In the genomic region with DNA sequence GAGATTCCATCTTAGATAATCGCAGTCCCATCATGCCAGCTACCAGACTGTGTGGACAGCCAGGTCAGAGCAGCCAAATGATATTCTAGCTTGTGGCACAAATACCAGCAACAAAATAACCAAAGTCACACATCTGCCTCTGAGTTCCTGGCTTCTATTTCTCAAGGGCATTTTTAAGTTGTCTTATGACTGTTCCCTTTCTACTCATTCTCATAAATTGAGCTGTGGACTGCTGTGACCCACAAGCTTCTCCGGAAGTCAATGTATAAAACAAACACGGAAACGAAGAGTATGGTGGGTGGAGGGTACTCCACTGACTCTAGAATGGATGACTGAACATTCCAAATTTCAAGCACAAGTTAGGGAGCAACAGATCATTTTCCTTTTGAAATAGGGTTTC, we compare ENCODE assay signal across 12 cellular contexts. TPM values are rescaled to one million over a fixed set of nuclear protein-coding genes. Genes with fewer than 3 reads are reported as not detected.
DNase-seq lines count a peak whose midpoint lies in the region; ATAC-seq and TF ChIP-seq lines count a peak whose summit lies in the region.
"Had no signal": no experiment of that assay in that cellular context is flagged by ENCODE, and none has a peak within 500 bp of the region (broad histone marks: within the 10 kb centered on the region; RNA-seq: fewer than 3 reads in every experiment).

No MANE protein-coding gene starts in this region.

- H3K27ac ChIP-seq in osteoblast (ENCODE audit: low read depth, low read length), result peak overlapping the region; percentile 75
- H3K27ac ChIP-seq in breast epithelium, result no peak overlapping the region
- no peak overlapping the region for H3K27ac ChIP-seq in CD8-positive, alpha-beta memory T cell (ENCODE audit: low read depth, low read length)
- H3K27ac ChIP-seq: body of pancreas had no signal

- no peak overlapping the region for H3K4me3 Mint-ChIP-seq in activated naive CD4-positive, alpha-beta T cell treated with anti-CD3 and anti-CD28 coated beads, Interleukin-2, amount 10 ng/mL, durations not matched to agents 7 days and 5 days
- no peak overlapping the region for H3K4me3 Mint-ChIP-seq in CD8-positive, alpha-beta memory T cell
- H3K4me3 Mint-ChIP-seq: nephron progenitor cell had no signal

- H3K36me3 ChIP-seq in osteoblast (ENCODE audit: insufficient read depth, low read length) (no peaks in the 10 kb centered on the region), breast epithelium (no peaks in the 10 kb centered on the region)
- no peaks in the 10 kb centered on the region for H3K36me3 ChIP-seq in CD8-positive, alpha-beta memory T cell (ENCODE audit: insufficient read depth, low read length)

- H3K4me1 ChIP-seq in osteoblast (ENCODE audit: insufficient read depth, low read length) (peaks cover 50% of the 10 kb centered on the region), breast epithelium (no peaks in the 10 kb centered on the region)
- H3K4me1 ChIP-seq in CD8-positive, alpha-beta memory T cell (ENCODE audit: insufficient read depth, low read length), result peaks cover 26% of the 10 kb centered on the region
- H3K4me1 ChIP-seq: body of pancreas had no signal

- TF ChIP-seq CTCF in osteoblast (IDR thresholded peaks at IDR 0.05; ENCODE audit: extremely low read depth, low read depth, low read length) (no peak), breast epithelium (IDR thresholded peaks at IDR 0.05) (no peak)

- TF ChIP-seq POLR2A in breast epithelium (IDR thresholded peaks at IDR 0.05), result no peak

- DNase-seq in osteoblast (ENCODE audit: insufficient read length, low spot score, missing footprints) (no peak), amygdala (lab: John Stamatoyannopoulos, UW) (no peak), breast epithelium (ENCODE audit: low spot score in 2 of 2) (no peak)
- no peak for DNase-seq in activated naive CD4-positive, alpha-beta T cell treated with anti-CD3 and anti-CD28 coated beads, Interleukin-2, amount 10 ng/mL, durations not matched to agents 7 days and 5 days
- no peak for DNase-seq in CD8-positive, alpha-beta memory T cell
- DNase-seq: body of pancreas, Calu3, NCI-H146, nephron progenitor cell had no signal

- ATAC-seq in GM18873 (IDR thresholded peaks at IDR 0.05; ENCODE audit: low FRiP score, unreplicated experiment) (peak; percentile 88), GM21825 (IDR thresholded peaks at IDR 0.05; ENCODE audit: unreplicated experiment) (peak; percentile 71), HG03460 (IDR thresholded peaks at IDR 0.05; ENCODE audit: unreplicated experiment) (peak; percentile 56)
- ATAC-seq: body of pancreas had no signal

- H3K9me3 ChIP-seq in osteoblast (ENCODE audit: low read depth, low read length) (no peaks in the 10 kb centered on the region), breast epithelium (no peaks in the 10 kb centered on the region)
- no peaks in the 10 kb centered on the region for H3K9me3 ChIP-seq in CD8-positive, alpha-beta memory T cell (ENCODE audit: low read length)
- H3K9me3 ChIP-seq: body of pancreas had no signal

- peaks cover 5% of the 10 kb centered on the region for H3K27me3 Mint-ChIP-seq in activated naive CD4-positive, alpha-beta T cell treated with anti-CD3 and anti-CD28 coated beads, Interleukin-2, amount 10 ng/mL, durations not matched to agents 7 days and 5 days
- H3K27me3 Mint-ChIP-seq in CD8-positive, alpha-beta memory T cell, result peaks cover 0 to 4% of the 10 kb centered on the region in 2 donors

- no peak overlapping the region for H3K27ac Mint-ChIP-seq in activated naive CD4-positive, alpha-beta T cell treated with anti-CD3 and anti-CD28 coated beads, Interleukin-2, amount 10 ng/mL, durations not matched to agents 7 days and 5 days
- H3K27ac Mint-ChIP-seq in CD8-positive, alpha-beta memory T cell, result no peak overlapping the region

- no peaks in the 10 kb centered on the region for H3K79me2 ChIP-seq in osteoblast (ENCODE audit: insufficient read depth, low read length)

- no peaks in the 10 kb centered on the region for H4K20me1 ChIP-seq in osteoblast (ENCODE audit: insufficient read depth, low read length)

- intact Hi-C loops in breast epithelium (cut with DNase I; ENCODE audit: low total_unique reads), result no loop called here

- POLR2A ChIA-PET in CD8-positive, alpha-beta memory T cell (lab: Charles Lee), result no interaction called here

- peaks cover 3% of the 10 kb centered on the region for H3K9me3 Mint-ChIP-seq in activated naive CD4-positive, alpha-beta T cell treated with anti-CD3 and anti-CD28 coated beads, Interleukin-2, amount 10 ng/mL, durations not matched to agents 7 days and 5 days
- no peaks in the 10 kb centered on the region for H3K9me3 Mint-ChIP-seq in CD8-positive, alpha-beta memory T cell
- H3K9me3 Mint-ChIP-seq: nephron progenitor cell had no signal

- no peak overlapping the region for H3K4me3 ChIP-seq in osteoblast (ENCODE audit: insufficient read depth, low read length)
- H3K4me3 ChIP-seq in breast epithelium, result no peak overlapping the region
- H3K4me3 ChIP-seq in CD8-positive, alpha-beta memory T cell (ENCODE audit: low read length), result no peak overlapping the region
- H3K4me3 ChIP-seq: body of pancreas had no signal

- H2AFZ ChIP-seq in osteoblast (ENCODE audit: low read length), result no peak overlapping the region

- H3K27me3 ChIP-seq in osteoblast (ENCODE audit: insufficient read depth, low read length) (no peaks in the 10 kb centered on the region), breast epithelium (no peaks in the 10 kb centered on the region)
- H3K27me3 ChIP-seq in CD8-positive, alpha-beta memory T cell (ENCODE audit: insufficient read depth, low read length, poor library complexity, severe bottlenecking), result no peaks in the 10 kb centered on the region
- H3K27me3 ChIP-seq: body of pancreas had no signal

- CTCF ChIA-PET in activated naive CD4-positive, alpha-beta T cell treated with anti-CD3 and anti-CD28 coated beads, Interleukin-2, amount 10 ng/mL, durations not matched to agents 7 days and 5 days (lab: Charles Lee), result no interaction called here
- CTCF ChIA-PET in CD8-positive, alpha-beta memory T cell (lab: Charles Lee), result no interaction called here

- peaks cover 23% of the 10 kb centered on the region for H3K36me3 Mint-ChIP-seq in activated naive CD4-positive, alpha-beta T cell treated with anti-CD3 and anti-CD28 coated beads, Interleukin-2, amount 10 ng/mL, durations not matched to agents 7 days and 5 days
- H3K36me3 Mint-ChIP-seq in CD8-positive, alpha-beta memory T cell, result peaks cover 0 to 18% (median 1%) of the 10 kb centered on the region in 3 donors

- peak overlapping the region; percentile 7 for H3K4me2 ChIP-seq in osteoblast (ENCODE audit: insufficient read depth, low read length)

- H3K4me1 Mint-ChIP-seq in activated naive CD4-positive, alpha-beta T cell treated with anti-CD3 and anti-CD28 coated beads, Interleukin-2, amount 10 ng/mL, durations not matched to agents 7 days and 5 days, result peaks cover 28% of the 10 kb centered on the region
- H3K4me1 Mint-ChIP-seq in CD8-positive, alpha-beta memory T cell, result peaks cover 33 to 47% (median 34%) of the 10 kb centered on the region in 3 donors

RNA-seq across cellular contexts. Expression of a gene that starts 43.9 kb away (rescaled TPM):
- 4.7 and 5.3 TPM in 2 replicates for total RNA-seq in osteoblast
- total RNA-seq in breast epithelium, result 1 to 10 TPM; 1.6 to 8.0 (median 3.3) TPM
- under 1 TPM; 0.33 to 0.37 TPM for total RNA-seq in CD8-positive, alpha-beta memory T cell
- polyA plus RNA-seq in CD8-positive, alpha-beta memory T cell, result not detected
- total RNA-seq: Calu3 had no signal
